ENCODE assay signal across 6 cellular contexts in genomic region chr10:34462993-34463392, GRCh38.
"Had no signal": no experiment of that assay in that cellular context is flagged by ENCODE, and none has a peak within 500 bp of the region (broad histone marks: within the 10 kb centered on the region; RNA-seq: fewer than 3 reads in every experiment).

No MANE protein-coding gene starts in this region.

- H3K9ac ChIP-seq: KMS-11 had no signal

- DNase-seq: IMR-90, KBM-7, KG1 had no signal

- H3K4me2 ChIP-seq: KMS-11 had no signal

- H3K27ac ChIP-seq: HL-60, KMS-11 had no signal

- FAIRE-seq: HTR-8/SVneo had no signal
